ENCODE assay signal across 14 cellular contexts in the genomic region with DNA sequence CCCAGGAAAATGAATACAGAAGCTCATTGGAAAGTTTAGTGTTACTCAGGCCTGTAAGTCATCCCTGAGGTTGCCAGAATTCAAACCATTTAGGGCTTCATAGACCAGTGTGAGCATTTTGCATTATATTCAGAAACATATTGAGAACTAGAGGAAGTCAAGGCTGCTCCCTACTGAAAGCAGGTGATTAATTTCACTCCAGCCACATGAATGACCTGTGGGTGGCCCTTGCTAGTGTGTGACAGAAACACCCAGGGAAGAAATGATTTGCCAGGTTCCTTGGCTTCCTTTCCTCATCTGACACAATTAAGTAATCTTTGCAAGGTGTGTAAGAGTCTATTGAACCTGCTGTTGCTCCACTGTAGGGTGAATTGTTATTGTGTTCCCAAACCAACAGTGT.
DNase-seq lines count a peak whose midpoint lies in the region; ATAC-seq lines count a peak whose summit lies in the region.
"Had no signal": no experiment of that assay in that cellular context is flagged by ENCODE, and none has a peak within 500 bp of the region (broad histone marks: within the 10 kb centered on the region; RNA-seq: fewer than 3 reads in every experiment).

No MANE protein-coding gene starts in this region.

- ATAC-seq in GM18508 (IDR thresholded peaks at IDR 0.05; ENCODE audit: insufficient read depth, unreplicated experiment) (peak; percentile 87), GM19372 (IDR thresholded peaks at IDR 0.05; ENCODE audit: low read depth, unreplicated experiment) (peak; percentile 64), HG02798 (IDR thresholded peaks at IDR 0.05; ENCODE audit: poor library complexity, unreplicated experiment) (peak; percentile 74), HG03565 (IDR thresholded peaks at IDR 0.05; ENCODE audit: unreplicated experiment) (peak; percentile 84), T-cell (replicated peaks in 1 of 4) (no peak), GM21825 (IDR thresholded peaks at IDR 0.05; ENCODE audit: unreplicated experiment) (no peak)

- no peak overlapping the region for H3K27ac Mint-ChIP-seq in T-cell
- H3K27ac Mint-ChIP-seq: naive B cell had no signal

- CTCF ChIA-PET in T-cell (lab: Charles Lee) = interaction anchor here in 1 of 2 donors (1.1 kb wide), 1 partner anchor 592 kb away, joined by 3 read pairs; no protein-coding TSS in a partner anchor

- peaks cover 14 to 26% of the 10 kb centered on the region in 2 donors for H3K27me3 Mint-ChIP-seq in T-cell

- POLR2A ChIA-PET in T-cell (lab: Charles Lee) = no interaction called here

- H3K4me1 Mint-ChIP-seq in T-cell = no peaks in the 10 kb centered on the region
- H3K4me1 Mint-ChIP-seq: naive B cell had no signal

- H3K36me3 Mint-ChIP-seq in T-cell = no peaks in the 10 kb centered on the region
- H3K36me3 Mint-ChIP-seq: naive B cell had no signal

- H3K9me3 Mint-ChIP-seq in T-cell = no peaks in the 10 kb centered on the region
- H3K9me3 Mint-ChIP-seq: naive B cell had no signal

- DNase-seq in SHP77 (lab: John Stamatoyannopoulos, UW) (no peak), T-cell (no peak), DMS53 (lab: John Stamatoyannopoulos, UW) (no peak)
- DNase-seq: activated CD4-positive, CD25-positive, alpha-beta regulatory T cell treated with anti-CD3 and anti-CD28 coated beads, Interleukin-2, amount 50 U/mL, for 72 hours; DND-41; hypothalamus; naive B cell; OCI-M1; stimulated activated CD4-positive, alpha-beta T cell treated with anti-CD3 and anti-CD28 coated beads, Interleukin-1b, Interleukin-23, amount 100 ng/mL, for 48 hours had no signal

- H3K4me3 Mint-ChIP-seq in T-cell = no peak overlapping the region
- H3K4me3 Mint-ChIP-seq: naive B cell had no signal

Comparison
In these comparisons a context has a peak if more than half of its experiments do, and no peak if none do; other contexts are left out.
1. ATAC-seq: peak in GM18508 (single experiment), GM19372 (single experiment), HG02798 (single experiment) and HG03565 (single experiment); none in T-cell (0 of 4) and GM21825 (single experiment).